14 cellular contexts compared by ENCODE assay signal in the genomic region with DNA sequence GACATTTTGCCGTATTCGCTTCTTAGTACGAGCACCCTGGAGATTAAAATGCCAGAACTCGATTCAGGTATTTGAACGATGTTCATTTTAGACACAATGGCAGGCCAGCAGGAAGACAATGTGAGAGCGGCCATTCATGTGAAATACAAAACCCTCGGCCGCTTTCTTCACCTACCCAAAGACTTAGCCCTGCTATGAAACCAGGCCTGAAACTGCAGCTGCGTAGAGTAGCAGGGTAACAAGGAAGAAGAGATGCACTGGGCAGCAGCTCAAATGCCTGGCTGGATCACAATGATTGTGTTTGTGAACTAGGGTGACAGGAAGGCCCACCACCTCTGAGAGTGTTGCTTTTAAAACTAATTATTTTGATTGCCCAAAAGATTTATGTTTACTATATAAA.
"Had no signal": no experiment of that assay in that cellular context is flagged by ENCODE, and none has a peak within 500 bp of the region (broad histone marks: within the 10 kb centered on the region; RNA-seq: fewer than 3 reads in every experiment).

No MANE protein-coding gene starts in this region.

- H3K4me3 ChIP-seq: adrenal gland, coronary artery, esophagus squamous epithelium, pancreas, tibial nerve had no signal

- H3K9me3 ChIP-seq: adrenal gland, esophagus squamous epithelium, pancreas, tibial nerve had no signal

- H3K27ac ChIP-seq: adrenal gland, coronary artery, esophagus squamous epithelium, pancreas, tibial nerve had no signal

- ATAC-seq: activated T-cell treated with anti-CD3 and anti-CD28 coated beads, Interleukin-2, amount 50 U/mL, for 4 hours; pancreas; stimulated activated memory B cell treated with anti-CD40 and anti-IgM and Interleukin-4, amounts not matched to agents 10 μg/mL and 1 μg/mL and 100 μg/mL, for 72 hours; T-helper 17 cell had no signal

- H3K4me1 ChIP-seq: pancreas had no signal

- H3K27me3 ChIP-seq: adrenal gland, esophagus squamous epithelium, tibial nerve had no signal

- DNase-seq: activated CD4-positive, alpha-beta memory T cell treated with anti-CD3 and anti-CD28 coated beads, Interleukin-2, amount 10 ng/mL, durations not matched to agents 7 days and 5 days; activated CD4-positive, alpha-beta T cell treated with anti-CD3 and anti-CD28 coated beads for 4 hours; activated effector memory CD4-positive, alpha-beta T cell treated with Interleukin-2 at 50 U/mL for 16 hours; activated T-cell treated with anti-CD3 and anti-CD28 coated beads, Interleukin-2, amount 50 U/mL, for 4 hours; adrenal gland; central memory CD4-positive, alpha-beta T cell; effector CD4-positive, alpha-beta T cell; esophagus squamous epithelium; pancreas; T-helper 17 cell had no signal

- H3K36me3 ChIP-seq: adrenal gland, esophagus squamous epithelium, pancreas had no signal

- FAIRE-seq: endothelial cell of umbilical vein, pancreas had no signal
